In the genomic region with DNA sequence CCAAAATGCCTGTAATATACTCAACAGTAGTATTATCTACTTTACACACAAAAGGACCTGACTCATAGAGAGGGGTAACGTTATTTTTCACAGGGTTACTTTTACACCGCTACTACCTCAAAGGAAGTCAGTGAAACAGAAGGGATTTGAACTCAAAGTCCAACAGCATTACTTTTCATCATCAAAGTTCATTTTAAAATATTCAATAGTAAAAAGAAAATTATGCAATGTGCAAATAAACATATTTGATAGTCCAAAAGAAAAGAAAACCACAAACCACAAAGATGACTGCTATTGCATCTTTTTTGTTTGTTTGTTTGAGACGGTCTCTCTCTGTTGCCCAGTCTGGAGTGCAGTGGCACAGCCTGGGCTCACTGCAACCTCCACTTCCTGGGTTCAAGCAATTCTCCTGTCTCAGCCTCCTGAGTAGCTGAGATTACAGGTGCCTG, we compare ENCODE assay signal across 1 cellular context.
A peak's percentile ranks its signal among the peaks of the same experiment; 100 is the strongest.
TF ChIP-seq lines count a peak whose summit lies in the region.

No MANE protein-coding gene starts in this region.

TF ChIP-seq in HepG2, 621 proteins besides CTCF, POLR2A, EP300 and RAD21 (continued from another document):
- TF ChIP-seq, protein P1, sequence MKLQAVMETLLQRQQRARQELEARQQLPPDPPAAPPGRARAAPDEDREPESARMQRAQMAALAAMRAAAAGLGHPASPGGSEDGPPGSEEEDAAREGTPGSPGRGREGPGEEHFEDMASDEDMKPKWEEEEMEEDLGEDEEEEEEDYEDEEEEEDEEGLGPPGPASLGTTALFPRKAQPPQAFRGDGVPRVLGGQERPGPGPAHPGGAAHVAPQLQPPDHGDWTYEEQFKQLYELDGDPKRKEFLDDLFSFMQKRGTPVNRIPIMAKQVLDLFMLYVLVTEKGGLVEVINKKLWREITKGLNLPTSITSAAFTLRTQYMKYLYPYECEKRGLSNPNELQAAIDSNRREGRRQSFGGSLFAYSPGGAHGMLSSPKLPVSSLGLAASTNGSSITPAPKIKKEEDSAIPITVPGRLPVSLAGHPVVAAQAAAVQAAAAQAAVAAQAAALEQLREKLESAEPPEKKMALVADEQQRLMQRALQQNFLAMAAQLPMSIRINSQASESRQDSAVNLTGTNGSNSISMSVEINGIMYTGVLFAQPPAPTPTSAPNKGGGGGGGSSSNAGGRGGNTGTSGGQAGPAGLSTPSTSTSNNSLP (IDR thresholded peaks at IDR 0.05; ENCODE audit: low read depth, low read length): 0 out of 2 replicates have a peak, but pooled peaks have one; percentile 49
- TF ChIP-seq SALL1 (CRISPR knock-in tag; IDR thresholded peaks at IDR 0.05): peak; percentile 60
- TF ChIP-seq HNF4G (IDR thresholded peaks at IDR 0.05; ENCODE audit: borderline replicate concordance, low read depth, low read length): peak; percentile 16; the same call in 1 of the 2 replicates
- no peak for TF ChIP-seq HNF4G (CRISPR knock-in tag; IDR thresholded peaks at IDR 0.05; ENCODE audit: borderline replicate concordance, low read depth)
- TF ChIP-seq GABPB1 (CRISPR knock-in tag; IDR thresholded peaks at IDR 0.05): 0 out of 2 replicates have a peak, but pooled peaks have one; percentile 23
- TF ChIP-seq, protein P2, sequence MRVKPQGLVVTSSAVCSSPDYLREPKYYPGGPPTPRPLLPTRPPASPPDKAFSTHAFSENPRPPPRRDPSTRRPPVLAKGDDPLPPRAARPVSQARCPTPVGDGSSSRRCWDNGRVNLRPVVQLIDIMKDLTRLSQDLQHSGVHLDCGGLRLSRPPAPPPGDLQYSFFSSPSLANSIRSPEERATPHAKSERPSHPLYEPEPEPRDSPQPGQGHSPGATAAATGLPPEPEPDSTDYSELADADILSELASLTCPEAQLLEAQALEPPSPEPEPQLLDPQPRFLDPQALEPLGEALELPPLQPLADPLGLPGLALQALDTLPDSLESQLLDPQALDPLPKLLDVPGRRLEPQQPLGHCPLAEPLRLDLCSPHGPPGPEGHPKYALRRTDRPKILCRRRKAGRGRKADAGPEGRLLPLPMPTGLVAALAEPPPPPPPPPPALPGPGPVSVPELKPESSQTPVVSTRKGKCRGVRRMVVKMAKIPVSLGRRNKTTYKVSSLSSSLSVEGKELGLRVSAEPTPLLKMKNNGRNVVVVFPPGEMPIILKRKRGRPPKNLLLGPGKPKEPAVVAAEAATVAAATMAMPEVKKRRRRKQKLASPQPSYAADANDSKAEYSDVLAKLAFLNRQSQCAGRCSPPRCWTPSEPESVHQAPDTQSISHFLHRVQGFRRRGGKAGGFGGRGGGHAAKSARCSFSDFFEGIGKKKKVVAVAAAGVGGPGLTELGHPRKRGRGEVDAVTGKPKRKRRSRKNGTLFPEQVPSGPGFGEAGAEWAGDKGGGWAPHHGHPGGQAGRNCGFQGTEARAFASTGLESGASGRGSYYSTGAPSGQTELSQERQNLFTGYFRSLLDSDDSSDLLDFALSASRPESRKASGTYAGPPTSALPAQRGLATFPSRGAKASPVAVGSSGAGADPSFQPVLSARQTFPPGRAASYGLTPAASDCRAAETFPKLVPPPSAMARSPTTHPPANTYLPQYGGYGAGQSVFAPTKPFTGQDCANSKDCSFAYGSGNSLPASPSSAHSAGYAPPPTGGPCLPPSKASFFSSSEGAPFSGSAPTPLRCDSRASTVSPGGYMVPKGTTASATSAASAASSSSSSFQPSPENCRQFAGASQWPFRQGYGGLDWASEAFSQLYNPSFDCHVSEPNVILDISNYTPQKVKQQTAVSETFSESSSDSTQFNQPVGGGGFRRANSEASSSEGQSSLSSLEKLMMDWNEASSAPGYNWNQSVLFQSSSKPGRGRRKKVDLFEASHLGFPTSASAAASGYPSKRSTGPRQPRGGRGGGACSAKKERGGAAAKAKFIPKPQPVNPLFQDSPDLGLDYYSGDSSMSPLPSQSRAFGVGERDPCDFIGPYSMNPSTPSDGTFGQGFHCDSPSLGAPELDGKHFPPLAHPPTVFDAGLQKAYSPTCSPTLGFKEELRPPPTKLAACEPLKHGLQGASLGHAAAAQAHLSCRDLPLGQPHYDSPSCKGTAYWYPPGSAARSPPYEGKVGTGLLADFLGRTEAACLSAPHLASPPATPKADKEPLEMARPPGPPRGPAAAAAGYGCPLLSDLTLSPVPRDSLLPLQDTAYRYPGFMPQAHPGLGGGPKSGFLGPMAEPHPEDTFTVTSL (CRISPR knock-in tag; IDR thresholded peaks at IDR 0.05; ENCODE audit: borderline replicate concordance): no peak
- TF ChIP-seq TBX3 (IDR thresholded peaks at IDR 0.05; ENCODE audit: borderline replicate concordance): 0 out of 2 replicates have a peak, but pooled peaks have one; percentile 43
- peak; percentile 74; the same call in 1 of the 2 replicates for TF ChIP-seq HMG20A (CRISPR knock-in tag; IDR thresholded peaks at IDR 0.05; ENCODE audit: borderline replicate concordance)
- TF ChIP-seq, protein P3, sequence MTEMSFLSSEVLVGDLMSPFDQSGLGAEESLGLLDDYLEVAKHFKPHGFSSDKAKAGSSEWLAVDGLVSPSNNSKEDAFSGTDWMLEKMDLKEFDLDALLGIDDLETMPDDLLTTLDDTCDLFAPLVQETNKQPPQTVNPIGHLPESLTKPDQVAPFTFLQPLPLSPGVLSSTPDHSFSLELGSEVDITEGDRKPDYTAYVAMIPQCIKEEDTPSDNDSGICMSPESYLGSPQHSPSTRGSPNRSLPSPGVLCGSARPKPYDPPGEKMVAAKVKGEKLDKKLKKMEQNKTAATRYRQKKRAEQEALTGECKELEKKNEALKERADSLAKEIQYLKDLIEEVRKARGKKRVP (CRISPR knock-in tag; IDR thresholded peaks at IDR 0.05): 0 out of 4 replicates have a peak, but pooled peaks of 1 of the 2 experiments have one; percentile 49
- TF ChIP-seq NFIC (IDR thresholded peaks at IDR 0.05; ENCODE audit: low read length): peak; percentile 49; the same call in 1 of the 2 replicates
- peak; percentile 33; the same call in 1 of the 2 replicates for TF ChIP-seq HNF4A (CRISPR knock-in tag; IDR thresholded peaks at IDR 0.05)
- TF ChIP-seq, protein P4, sequence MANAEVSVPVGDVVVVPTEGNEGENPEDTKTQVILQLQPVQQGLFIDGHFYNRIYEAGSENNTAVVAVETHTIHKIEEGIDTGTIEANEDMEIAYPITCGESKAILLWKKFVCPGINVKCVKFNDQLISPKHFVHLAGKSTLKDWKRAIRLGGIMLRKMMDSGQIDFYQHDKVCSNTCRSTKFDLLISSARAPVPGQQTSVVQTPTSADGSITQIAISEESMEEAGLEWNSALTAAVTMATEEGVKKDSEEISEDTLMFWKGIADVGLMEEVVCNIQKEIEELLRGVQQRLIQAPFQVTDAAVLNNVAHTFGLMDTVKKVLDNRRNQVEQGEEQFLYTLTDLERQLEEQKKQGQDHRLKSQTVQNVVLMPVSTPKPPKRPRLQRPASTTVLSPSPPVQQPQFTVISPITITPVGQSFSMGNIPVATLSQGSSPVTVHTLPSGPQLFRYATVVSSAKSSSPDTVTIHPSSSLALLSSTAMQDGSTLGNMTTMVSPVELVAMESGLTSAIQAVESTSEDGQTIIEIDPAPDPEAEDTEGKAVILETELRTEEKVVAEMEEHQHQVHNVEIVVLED (CRISPR knock-in tag; IDR thresholded peaks at IDR 0.05; ENCODE audit: borderline replicate concordance): no peak
- peak; percentile 50; the same call in 1 of the 2 replicates for TF ChIP-seq SOX5 (CRISPR knock-in tag; IDR thresholded peaks at IDR 0.05; ENCODE audit: borderline replicate concordance)
- TF ChIP-seq FOXA3 (CRISPR knock-in tag; IDR thresholded peaks at IDR 0.05): peak; percentile 66; the same call in 1 of the 2 replicates
- TF ChIP-seq, protein P5, sequence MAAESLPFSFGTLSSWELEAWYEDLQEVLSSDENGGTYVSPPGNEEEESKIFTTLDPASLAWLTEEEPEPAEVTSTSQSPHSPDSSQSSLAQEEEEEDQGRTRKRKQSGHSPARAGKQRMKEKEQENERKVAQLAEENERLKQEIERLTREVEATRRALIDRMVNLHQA (CRISPR knock-in tag; IDR thresholded peaks at IDR 0.05): no peak
- 0 out of 2 replicates have a peak, but pooled peaks have one; percentile 35 for TF ChIP-seq KDM6A (CRISPR knock-in tag; IDR thresholded peaks at IDR 0.05; ENCODE audit: low read depth)
- TF ChIP-seq PHF8 (CRISPR knock-in tag; IDR thresholded peaks at IDR 0.05): no peak
- TF ChIP-seq TRIM24 (CRISPR knock-in tag; IDR thresholded peaks at IDR 0.05): no peak
- TF ChIP-seq AHR (CRISPR knock-in tag; IDR thresholded peaks at IDR 0.05): no peak
- no peak for TF ChIP-seq ELF3 (CRISPR knock-in tag; IDR thresholded peaks at IDR 0.05)
- TF ChIP-seq NCOA2 (CRISPR knock-in tag; IDR thresholded peaks at IDR 0.05): peak; percentile 73
- TF ChIP-seq TBL1XR1 (IDR thresholded peaks at IDR 0.05; ENCODE audit: borderline replicate concordance, low read length, partially characterized antibody): peak; percentile 16
- TF ChIP-seq IKZF1 (IDR thresholded peaks at IDR 0.05): no peak
- TF ChIP-seq FOXJ3 (CRISPR knock-in tag; IDR thresholded peaks at IDR 0.05; ENCODE audit: borderline replicate concordance): peak; percentile 36; the same call in 1 of the 2 replicates
- TF ChIP-seq, protein P6, sequence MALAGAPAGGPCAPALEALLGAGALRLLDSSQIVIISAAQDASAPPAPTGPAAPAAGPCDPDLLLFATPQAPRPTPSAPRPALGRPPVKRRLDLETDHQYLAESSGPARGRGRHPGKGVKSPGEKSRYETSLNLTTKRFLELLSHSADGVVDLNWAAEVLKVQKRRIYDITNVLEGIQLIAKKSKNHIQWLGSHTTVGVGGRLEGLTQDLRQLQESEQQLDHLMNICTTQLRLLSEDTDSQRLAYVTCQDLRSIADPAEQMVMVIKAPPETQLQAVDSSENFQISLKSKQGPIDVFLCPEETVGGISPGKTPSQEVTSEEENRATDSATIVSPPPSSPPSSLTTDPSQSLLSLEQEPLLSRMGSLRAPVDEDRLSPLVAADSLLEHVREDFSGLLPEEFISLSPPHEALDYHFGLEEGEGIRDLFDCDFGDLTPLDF (CRISPR knock-in tag; IDR thresholded peaks at IDR 0.05): no peak
- TF ChIP-seq ZMYM2 (CRISPR knock-in tag; IDR thresholded peaks at IDR 0.05): peak; percentile 69
- TF ChIP-seq SOX13 (IDR thresholded peaks at IDR 0.05): no peak
- peak in 1 of 2 experiments; percentile 41; a peak in 1 of 4 replicates for TF ChIP-seq SOX13 (CRISPR knock-in tag; conservative IDR thresholded peaks at IDR 0.05 in 1 of 2, IDR thresholded peaks at IDR 0.05 in 1 of 2)
- peak; percentile 91 for TF ChIP-seq ZNF121 (CRISPR knock-in tag; IDR thresholded peaks at IDR 0.05)
- TF ChIP-seq, protein P7, sequence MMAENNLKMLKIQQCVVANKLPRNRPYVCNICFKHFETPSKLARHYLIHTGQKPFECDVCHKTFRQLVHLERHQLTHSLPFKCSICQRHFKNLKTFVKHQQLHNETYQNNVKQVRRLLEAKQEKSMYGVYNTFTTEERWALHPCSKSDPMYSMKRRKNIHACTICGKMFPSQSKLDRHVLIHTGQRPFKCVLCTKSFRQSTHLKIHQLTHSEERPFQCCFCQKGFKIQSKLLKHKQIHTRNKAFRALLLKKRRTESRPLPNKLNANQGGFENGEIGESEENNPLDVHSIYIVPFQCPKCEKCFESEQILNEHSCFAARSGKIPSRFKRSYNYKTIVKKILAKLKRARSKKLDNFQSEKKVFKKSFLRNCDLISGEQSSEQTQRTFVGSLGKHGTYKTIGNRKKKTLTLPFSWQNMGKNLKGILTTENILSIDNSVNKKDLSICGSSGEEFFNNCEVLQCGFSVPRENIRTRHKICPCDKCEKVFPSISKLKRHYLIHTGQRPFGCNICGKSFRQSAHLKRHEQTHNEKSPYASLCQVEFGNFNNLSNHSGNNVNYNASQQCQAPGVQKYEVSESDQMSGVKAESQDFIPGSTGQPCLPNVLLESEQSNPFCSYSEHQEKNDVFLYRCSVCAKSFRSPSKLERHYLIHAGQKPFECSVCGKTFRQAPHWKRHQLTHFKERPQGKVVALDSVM (CRISPR knock-in tag; IDR thresholded peaks at IDR 0.05): peak; percentile 97
- 0 out of 2 replicates have a peak, but pooled peaks have one; percentile 12 for TF ChIP-seq FOXA1 (IDR thresholded peaks at IDR 0.05)
- peak; percentile 49 for TF ChIP-seq FOXA1 (CRISPR knock-in tag; IDR thresholded peaks at IDR 0.05)
- peak; percentile 76 for TF ChIP-seq ZMYM3 (CRISPR knock-in tag; IDR thresholded peaks at IDR 0.05)
- peak; percentile 51 for TF ChIP-seq FOXP1 (IDR thresholded peaks at IDR 0.05)
- TF ChIP-seq FOXP1 (CRISPR knock-in tag; IDR thresholded peaks at IDR 0.05): peak; percentile 90
- TF ChIP-seq HMG20B (CRISPR knock-in tag; conservative IDR thresholded peaks at IDR 0.05): 0 out of 2 replicates have a peak, but pooled peaks have one; percentile 36
TF ChIP-seq in HepG2: peak in this region for 48.
